Comparison of ENCODE assay signal across 8 cellular contexts in the genomic region with DNA sequence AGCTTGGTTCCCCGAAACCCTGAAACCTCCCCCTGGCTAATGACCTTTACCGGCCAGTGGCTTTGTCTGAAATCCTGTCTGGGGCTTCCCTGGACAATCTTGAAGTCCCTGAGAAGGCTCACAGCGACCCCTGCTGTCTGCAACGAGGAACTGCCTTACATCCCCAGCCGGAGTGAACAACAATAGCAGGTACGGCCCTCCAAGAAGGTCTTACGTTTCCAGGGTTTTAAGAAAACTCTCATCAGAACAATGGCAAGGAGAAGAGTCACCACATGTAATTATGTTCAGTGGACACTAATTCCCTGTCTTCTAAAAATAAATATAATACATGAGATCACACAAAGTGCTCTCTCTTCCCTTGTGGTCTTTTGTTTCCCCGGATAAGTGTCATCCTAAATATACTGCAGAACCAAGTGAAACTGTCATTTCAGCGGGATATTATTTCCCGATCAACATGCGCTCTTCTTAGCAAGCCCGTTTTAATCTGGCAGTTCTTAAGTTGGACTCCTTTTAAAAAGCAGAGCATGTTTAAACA. TPM values are rescaled to one million over a fixed set of nuclear protein-coding genes. Genes with fewer than 3 reads are reported as not detected.
DNase-seq lines count a peak whose midpoint lies in the region; ATAC-seq, FAIRE-seq and TF ChIP-seq lines count a peak whose summit lies in the region.

No MANE protein-coding gene starts in this region.

- TF ChIP-seq EP300 in A549 (IDR thresholded peaks at IDR 0.05), result no peak

- H3K9me3 Mint-ChIP-seq in brain, result peaks cover 0 to 2% (median 0%) of the 10 kb centered on the region in 5 experiments

- no peak for FAIRE-seq in A549 (lab: Jason Lieb, UNC)
- FAIRE-seq in GM18507 (lab: Jason Lieb, UNC), result no peak

- H3K4me3 Mint-ChIP-seq in brain, result no peak overlapping the region

- peak; percentile 79 to 93 for ATAC-seq in A549
- ATAC-seq in HG03139 (IDR thresholded peaks at IDR 0.05; ENCODE audit: unreplicated experiment), result no peak

- CTCF ChIA-PET in A549 (lab: Yijun Ruan, JAX), result interaction anchor here (0.5 to 9.0 kb wide), 39 partner anchors 10 to 727 kb away, joined by 3 to 60 read pairs (median 4); no protein-coding TSS in a partner anchor

- 41% methylated on average over 12 of the region's 12 CpGs for WGBS in A549 (ENCODE audit: missing lambda C conversion rate)

- peaks cover 27% of the 10 kb centered on the region for H3K4me1 Mint-ChIP-seq in brain

- TF ChIP-seq RAD21 in A549 (conservative IDR thresholded peaks at IDR 0.05 in 1 of 2, IDR thresholded peaks at IDR 0.05 in 1 of 2), result peak; percentile 90 to 93

- POLR2A ChIA-PET in A549 (lab: Yijun Ruan, JAX), result no interaction called here

- H3K9me3 ChIP-seq in A549, result no peaks in the 10 kb centered on the region

- H3K4me2 ChIP-seq in A549, result no peak overlapping the region

- peaks cover 25% of the 10 kb centered on the region for H3K36me3 Mint-ChIP-seq in brain

- H3K4me3 ChIP-seq in A549, result no peak overlapping the region

- H3K27ac Mint-ChIP-seq in brain, result peak overlapping the region; percentile 29 to 92 (median 54)

- no peaks in the 10 kb centered on the region for H3K4me1 ChIP-seq in A549

- TF ChIP-seq POLR2A in A549 (IDR thresholded peaks at IDR 0.05; ENCODE audit: low read length), result no peak

- DNase-seq in A549 (ENCODE audit: low read depth in 1 of 2, low spot score in 1 of 2) (peak; percentile 79 to 83), GM18507 (ENCODE audit: extremely low spot score, insufficient read length, low read depth) (peak; percentile 15), NCI-H1694 treated with DMSO at 0.1 percent for 48 hours (lab: John Stamatoyannopoulos, UW) (peak; percentile 37), T1000 (lab: John Stamatoyannopoulos, UW) (peak; percentile 32), iPS-NIHi7 (ENCODE audit: extremely low spot score) (peak; percentile 89)
- peak; percentile 29 to 41 (median 31) for DNase-seq in stimulated activated CD4-positive, alpha-beta T cell treated with anti-CD3 and anti-CD28 coated beads, Interleukin-12 subunit alpha, Interleukin-12 subunit beta, amount 100 ng/mL, for 48 hours (ENCODE audit: low read depth in 2 of 3, low spot score in 1 of 3)

- H3K27ac ChIP-seq in A549, result no peak overlapping the region

- no peaks in the 10 kb centered on the region for H3K27me3 Mint-ChIP-seq in brain

- TF ChIP-seq CTCF in A549 (IDR thresholded peaks at IDR 0.05) (peak; percentile 94), brain (conservative IDR thresholded peaks at IDR 0.05) (peak; percentile 97 to 99)

TF ChIP-seq in A549, 52 proteins besides CTCF, POLR2A, EP300 and RAD21:
- TF ChIP-seq, protein P1, sequence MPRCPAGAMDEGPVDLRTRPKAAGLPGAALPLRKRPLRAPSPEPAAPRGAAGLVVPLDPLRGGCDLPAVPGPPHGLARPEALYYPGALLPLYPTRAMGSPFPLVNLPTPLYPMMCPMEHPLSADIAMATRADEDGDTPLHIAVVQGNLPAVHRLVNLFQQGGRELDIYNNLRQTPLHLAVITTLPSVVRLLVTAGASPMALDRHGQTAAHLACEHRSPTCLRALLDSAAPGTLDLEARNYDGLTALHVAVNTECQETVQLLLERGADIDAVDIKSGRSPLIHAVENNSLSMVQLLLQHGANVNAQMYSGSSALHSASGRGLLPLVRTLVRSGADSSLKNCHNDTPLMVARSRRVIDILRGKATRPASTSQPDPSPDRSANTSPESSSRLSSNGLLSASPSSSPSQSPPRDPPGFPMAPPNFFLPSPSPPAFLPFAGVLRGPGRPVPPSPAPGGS (IDR thresholded peaks at IDR 0.05), result no peak
- TF ChIP-seq SMC3 (IDR thresholded peaks at IDR 0.05), result peak; percentile 79
- TF ChIP-seq FOSL2 (IDR thresholded peaks at IDR 0.05), result no peak
- TF ChIP-seq FOSL2 (CRISPR knock-in tag; IDR thresholded peaks at IDR 0.05), result no peak
- TF ChIP-seq CHD2 (IDR thresholded peaks at IDR 0.05; ENCODE audit: low read length, partially characterized antibody), result no peak
- no peak for TF ChIP-seq HOXB13 (CRISPR knock-in tag; IDR thresholded peaks at IDR 0.05; ENCODE audit: low read depth)

RNA-seq across cellular contexts. Expression of a gene that starts 53.3 kb away (rescaled TPM):
- polyA plus RNA-seq in A549 (2011; rRNA removed) (14.9 and 16.0 TPM in 2 replicates), A549 (2017; fragmentation: RNase III; extraction: RNeasy Plus Mini Kit Qiagen cat#74134 plus additional on column Dnase treatment) (18.6 to 20.0 TPM (median 19.2 TPM) in 3 replicates), brain (ENCODE audit: insufficient read depth, low read depth, low replicate concordance) (9.1 TPM)
- 16.6 and 17.6 TPM in 2 replicates for polyA plus RNA-seq in A549 (2012; cell fraction: cytosol; rRNA removed)
- polyA plus RNA-seq in A549 (2012; cell fraction: nucleus; rRNA removed), result 50.7 and 52.9 TPM in 2 replicates
- 22.1 and 27.7 TPM in 2 replicates for polyA minus RNA-seq in A549 (2011; rRNA and poly(A)+ RNA removed)

Comparison
In these comparisons a context has a peak if more than half of its experiments do, and no peak if none do; other contexts are left out.
1. DNase-seq: peak in every context shown above with its lines; median percentile 89 in iPS-NIHi7; 81 in A549; 37 in NCI-H1694 treated with DMSO at 0.1 percent for 48 hours; 32 in T1000; 31 in stimulated activated CD4-positive, alpha-beta T cell treated with anti-CD3 and anti-CD28 coated beads, Interleukin-12 subunit alpha, Interleukin-12 subunit beta, amount 100 ng/mL, for 48 hours; 15 in GM18507.